ENCODE assay signal across 1 cellular context in the genomic region with DNA sequence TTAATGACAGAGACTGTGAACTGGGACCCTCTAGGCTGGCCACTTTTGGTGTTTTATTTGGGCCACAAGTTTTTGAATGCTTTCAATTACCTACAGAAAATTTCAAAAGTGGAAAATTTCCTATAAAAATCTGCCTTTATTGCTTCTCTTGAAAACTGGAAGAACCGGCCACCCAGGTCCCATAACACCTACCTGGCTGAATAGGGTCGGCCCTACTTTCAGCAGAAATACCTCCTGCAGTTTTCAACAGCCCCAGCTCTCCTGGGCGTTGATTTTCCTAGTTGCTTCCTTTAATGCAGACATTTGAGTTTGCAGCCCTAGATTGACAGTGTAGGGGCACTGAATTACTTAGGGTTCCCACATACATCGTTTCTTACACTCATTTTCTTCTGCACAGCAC.
TF ChIP-seq lines count a peak whose summit lies in the region.

No MANE protein-coding gene starts in this region.

TF ChIP-seq in K562, 482 proteins besides CTCF, POLR2A, EP300 and RAD21:
- TF ChIP-seq RBBP5 (IDR thresholded peaks at IDR 0.05; ENCODE audit: borderline replicate concordance, insufficient read depth, low read length, poor library complexity, severe bottlenecking): no peak
- TF ChIP-seq RFX1 (IDR thresholded peaks at IDR 0.05): no peak
- TF ChIP-seq NR2F6 (CRISPR knock-in tag; IDR thresholded peaks at IDR 0.05): no peak
- TF ChIP-seq CBX8 (IDR thresholded peaks at IDR 0.05; ENCODE audit: borderline replicate concordance, extremely low read depth, low read depth, low read length, poor library complexity, severe bottlenecking): no peak
- no peak for TF ChIP-seq GATA2 (CRISPR knock-in tag; IDR thresholded peaks at IDR 0.05)
- TF ChIP-seq, protein P1, sequence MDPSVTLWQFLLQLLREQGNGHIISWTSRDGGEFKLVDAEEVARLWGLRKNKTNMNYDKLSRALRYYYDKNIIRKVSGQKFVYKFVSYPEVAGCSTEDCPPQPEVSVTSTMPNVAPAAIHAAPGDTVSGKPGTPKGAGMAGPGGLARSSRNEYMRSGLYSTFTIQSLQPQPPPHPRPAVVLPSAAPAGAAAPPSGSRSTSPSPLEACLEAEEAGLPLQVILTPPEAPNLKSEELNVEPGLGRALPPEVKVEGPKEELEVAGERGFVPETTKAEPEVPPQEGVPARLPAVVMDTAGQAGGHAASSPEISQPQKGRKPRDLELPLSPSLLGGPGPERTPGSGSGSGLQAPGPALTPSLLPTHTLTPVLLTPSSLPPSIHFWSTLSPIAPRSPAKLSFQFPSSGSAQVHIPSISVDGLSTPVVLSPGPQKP (CRISPR knock-in tag; IDR thresholded peaks at IDR 0.05): no peak
- TF ChIP-seq RBFOX2 (IDR thresholded peaks at IDR 0.05; ENCODE audit: low read depth, low read length): no peak
- TF ChIP-seq, protein P2, sequence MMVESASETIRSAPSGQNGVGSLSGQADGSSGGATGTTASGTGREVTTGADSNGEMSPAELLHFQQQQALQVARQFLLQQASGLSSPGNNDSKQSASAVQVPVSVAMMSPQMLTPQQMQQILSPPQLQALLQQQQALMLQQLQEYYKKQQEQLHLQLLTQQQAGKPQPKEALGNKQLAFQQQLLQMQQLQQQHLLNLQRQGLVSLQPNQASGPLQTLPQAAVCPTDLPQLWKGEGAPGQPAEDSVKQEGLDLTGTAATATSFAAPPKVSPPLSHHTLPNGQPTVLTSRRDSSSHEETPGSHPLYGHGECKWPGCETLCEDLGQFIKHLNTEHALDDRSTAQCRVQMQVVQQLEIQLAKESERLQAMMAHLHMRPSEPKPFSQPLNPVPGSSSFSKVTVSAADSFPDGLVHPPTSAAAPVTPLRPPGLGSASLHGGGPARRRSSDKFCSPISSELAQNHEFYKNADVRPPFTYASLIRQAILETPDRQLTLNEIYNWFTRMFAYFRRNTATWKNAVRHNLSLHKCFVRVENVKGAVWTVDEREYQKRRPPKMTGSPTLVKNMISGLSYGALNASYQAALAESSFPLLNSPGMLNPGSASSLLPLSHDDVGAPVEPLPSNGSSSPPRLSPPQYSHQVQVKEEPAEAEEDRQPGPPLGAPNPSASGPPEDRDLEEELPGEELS (CRISPR knock-in tag; IDR thresholded peaks at IDR 0.05; ENCODE audit: borderline replicate concordance): no peak
- no peak for TF ChIP-seq NCOA1 (IDR thresholded peaks at IDR 0.05; ENCODE audit: low read depth)
- TF ChIP-seq, protein P3, sequence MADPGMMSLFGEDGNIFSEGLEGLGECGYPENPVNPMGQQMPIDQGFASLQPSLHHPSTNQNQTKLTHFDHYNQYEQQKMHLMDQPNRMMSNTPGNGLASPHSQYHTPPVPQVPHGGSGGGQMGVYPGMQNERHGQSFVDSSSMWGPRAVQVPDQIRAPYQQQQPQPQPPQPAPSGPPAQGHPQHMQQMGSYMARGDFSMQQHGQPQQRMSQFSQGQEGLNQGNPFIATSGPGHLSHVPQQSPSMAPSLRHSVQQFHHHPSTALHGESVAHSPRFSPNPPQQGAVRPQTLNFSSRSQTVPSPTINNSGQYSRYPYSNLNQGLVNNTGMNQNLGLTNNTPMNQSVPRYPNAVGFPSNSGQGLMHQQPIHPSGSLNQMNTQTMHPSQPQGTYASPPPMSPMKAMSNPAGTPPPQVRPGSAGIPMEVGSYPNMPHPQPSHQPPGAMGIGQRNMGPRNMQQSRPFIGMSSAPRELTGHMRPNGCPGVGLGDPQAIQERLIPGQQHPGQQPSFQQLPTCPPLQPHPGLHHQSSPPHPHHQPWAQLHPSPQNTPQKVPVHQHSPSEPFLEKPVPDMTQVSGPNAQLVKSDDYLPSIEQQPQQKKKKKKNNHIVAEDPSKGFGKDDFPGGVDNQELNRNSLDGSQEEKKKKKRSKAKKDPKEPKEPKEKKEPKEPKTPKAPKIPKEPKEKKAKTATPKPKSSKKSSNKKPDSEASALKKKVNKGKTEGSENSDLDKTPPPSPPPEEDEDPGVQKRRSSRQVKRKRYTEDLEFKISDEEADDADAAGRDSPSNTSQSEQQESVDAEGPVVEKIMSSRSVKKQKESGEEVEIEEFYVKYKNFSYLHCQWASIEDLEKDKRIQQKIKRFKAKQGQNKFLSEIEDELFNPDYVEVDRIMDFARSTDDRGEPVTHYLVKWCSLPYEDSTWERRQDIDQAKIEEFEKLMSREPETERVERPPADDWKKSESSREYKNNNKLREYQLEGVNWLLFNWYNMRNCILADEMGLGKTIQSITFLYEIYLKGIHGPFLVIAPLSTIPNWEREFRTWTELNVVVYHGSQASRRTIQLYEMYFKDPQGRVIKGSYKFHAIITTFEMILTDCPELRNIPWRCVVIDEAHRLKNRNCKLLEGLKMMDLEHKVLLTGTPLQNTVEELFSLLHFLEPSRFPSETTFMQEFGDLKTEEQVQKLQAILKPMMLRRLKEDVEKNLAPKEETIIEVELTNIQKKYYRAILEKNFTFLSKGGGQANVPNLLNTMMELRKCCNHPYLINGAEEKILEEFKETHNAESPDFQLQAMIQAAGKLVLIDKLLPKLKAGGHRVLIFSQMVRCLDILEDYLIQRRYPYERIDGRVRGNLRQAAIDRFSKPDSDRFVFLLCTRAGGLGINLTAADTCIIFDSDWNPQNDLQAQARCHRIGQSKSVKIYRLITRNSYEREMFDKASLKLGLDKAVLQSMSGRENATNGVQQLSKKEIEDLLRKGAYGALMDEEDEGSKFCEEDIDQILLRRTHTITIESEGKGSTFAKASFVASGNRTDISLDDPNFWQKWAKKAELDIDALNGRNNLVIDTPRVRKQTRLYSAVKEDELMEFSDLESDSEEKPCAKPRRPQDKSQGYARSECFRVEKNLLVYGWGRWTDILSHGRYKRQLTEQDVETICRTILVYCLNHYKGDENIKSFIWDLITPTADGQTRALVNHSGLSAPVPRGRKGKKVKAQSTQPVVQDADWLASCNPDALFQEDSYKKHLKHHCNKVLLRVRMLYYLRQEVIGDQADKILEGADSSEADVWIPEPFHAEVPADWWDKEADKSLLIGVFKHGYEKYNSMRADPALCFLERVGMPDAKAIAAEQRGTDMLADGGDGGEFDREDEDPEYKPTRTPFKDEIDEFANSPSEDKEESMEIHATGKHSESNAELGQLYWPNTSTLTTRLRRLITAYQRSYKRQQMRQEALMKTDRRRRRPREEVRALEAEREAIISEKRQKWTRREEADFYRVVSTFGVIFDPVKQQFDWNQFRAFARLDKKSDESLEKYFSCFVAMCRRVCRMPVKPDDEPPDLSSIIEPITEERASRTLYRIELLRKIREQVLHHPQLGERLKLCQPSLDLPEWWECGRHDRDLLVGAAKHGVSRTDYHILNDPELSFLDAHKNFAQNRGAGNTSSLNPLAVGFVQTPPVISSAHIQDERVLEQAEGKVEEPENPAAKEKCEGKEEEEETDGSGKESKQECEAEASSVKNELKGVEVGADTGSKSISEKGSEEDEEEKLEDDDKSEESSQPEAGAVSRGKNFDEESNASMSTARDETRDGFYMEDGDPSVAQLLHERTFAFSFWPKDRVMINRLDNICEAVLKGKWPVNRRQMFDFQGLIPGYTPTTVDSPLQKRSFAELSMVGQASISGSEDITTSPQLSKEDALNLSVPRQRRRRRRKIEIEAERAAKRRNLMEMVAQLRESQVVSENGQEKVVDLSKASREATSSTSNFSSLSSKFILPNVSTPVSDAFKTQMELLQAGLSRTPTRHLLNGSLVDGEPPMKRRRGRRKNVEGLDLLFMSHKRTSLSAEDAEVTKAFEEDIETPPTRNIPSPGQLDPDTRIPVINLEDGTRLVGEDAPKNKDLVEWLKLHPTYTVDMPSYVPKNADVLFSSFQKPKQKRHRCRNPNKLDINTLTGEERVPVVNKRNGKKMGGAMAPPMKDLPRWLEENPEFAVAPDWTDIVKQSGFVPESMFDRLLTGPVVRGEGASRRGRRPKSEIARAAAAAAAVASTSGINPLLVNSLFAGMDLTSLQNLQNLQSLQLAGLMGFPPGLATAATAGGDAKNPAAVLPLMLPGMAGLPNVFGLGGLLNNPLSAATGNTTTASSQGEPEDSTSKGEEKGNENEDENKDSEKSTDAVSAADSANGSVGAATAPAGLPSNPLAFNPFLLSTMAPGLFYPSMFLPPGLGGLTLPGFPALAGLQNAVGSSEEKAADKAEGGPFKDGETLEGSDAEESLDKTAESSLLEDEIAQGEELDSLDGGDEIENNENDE (IDR thresholded peaks at IDR 0.05; ENCODE audit: low read depth, low read length): no peak
- TF ChIP-seq KLF10 (CRISPR knock-in tag; IDR thresholded peaks at IDR 0.05): no peak
